Comparison of ENCODE assay signal across 10 cellular contexts in the genomic region with DNA sequence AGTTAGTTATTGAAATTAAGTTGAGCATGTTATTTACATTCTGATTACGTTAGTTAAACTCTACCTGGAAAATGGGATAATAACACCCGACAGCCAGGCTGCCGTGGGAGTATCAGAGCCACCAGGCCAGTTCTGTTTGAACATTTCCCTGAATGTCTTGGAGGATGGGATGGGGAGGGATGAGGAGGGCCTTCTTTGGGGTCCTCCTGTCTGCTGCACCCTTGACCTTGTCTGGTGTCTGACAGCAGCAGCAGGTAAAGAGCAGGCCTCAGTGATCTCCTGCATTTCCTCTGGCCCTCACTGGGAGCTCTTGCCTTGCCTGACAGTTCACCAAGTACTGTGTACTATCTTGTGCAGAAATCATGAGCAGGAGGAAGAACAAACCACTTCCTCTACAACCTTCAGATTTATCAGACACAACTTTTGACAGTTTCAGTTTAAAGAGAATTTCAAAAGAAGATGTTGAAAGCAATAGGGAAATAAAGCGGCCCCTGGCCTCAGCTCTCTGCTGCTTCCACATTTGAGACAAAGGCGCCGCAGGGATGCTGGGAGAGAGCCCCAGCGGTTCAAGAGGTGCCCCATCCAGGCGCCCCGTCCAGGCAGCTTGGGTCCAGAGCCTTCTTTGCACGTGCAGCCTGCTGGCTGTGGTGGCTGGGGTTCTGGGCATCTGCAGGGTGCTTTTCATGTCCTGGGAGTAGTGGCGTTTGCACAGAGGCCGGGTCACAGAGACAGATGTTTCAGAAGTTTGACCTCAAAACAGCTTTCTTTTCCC. TPM values are rescaled to one million over a fixed set of nuclear protein-coding genes. Genes with fewer than 3 reads are reported as not detected.
DNase-seq lines count a peak whose midpoint lies in the region; ATAC-seq, FAIRE-seq and TF ChIP-seq lines count a peak whose summit lies in the region.
"Had no signal": no experiment of that assay in that cellular context is flagged by ENCODE, and none has a peak within 500 bp of the region (broad histone marks: within the 10 kb centered on the region; RNA-seq: fewer than 3 reads in every experiment).

No MANE protein-coding gene starts in this region.

- no peaks in the 10 kb centered on the region for H3K27me3 Mint-ChIP-seq in endodermal cell (ENCODE audit: insufficient read depth)
- no peaks in the 10 kb centered on the region for H3K27me3 Mint-ChIP-seq in stimulated activated naive CD8-positive, alpha-beta T cell treated with anti-CD3 and anti-CD28 coated beads, Interleukin-15, amount 100 ng/mL, for 72 hours

- H3K4me3 Mint-ChIP-seq in endodermal cell: no peak overlapping the region
- H3K4me3 Mint-ChIP-seq in stimulated activated naive CD8-positive, alpha-beta T cell treated with anti-CD3 and anti-CD28 coated beads, Interleukin-15, amount 100 ng/mL, for 72 hours: peak overlapping the region; percentile 47 to 75

- TF ChIP-seq CTCF in RWPE2 (IDR thresholded peaks at IDR 0.05; ENCODE audit: poor library complexity, severe bottlenecking) (no peak), endodermal cell (conservative IDR thresholded peaks at IDR 0.05) (no peak)

- H3K27ac Mint-ChIP-seq in endodermal cell: no peak overlapping the region
- H3K27ac Mint-ChIP-seq in stimulated activated naive CD8-positive, alpha-beta T cell treated with anti-CD3 and anti-CD28 coated beads, Interleukin-15, amount 100 ng/mL, for 72 hours: peak overlapping the region; percentile 50 to 67

- H3K4me3 ChIP-seq in RWPE2 (ENCODE audit: severe bottlenecking) (no peak overlapping the region), endodermal cell (ENCODE audit: low read length) (no peak overlapping the region)
- H3K4me3 ChIP-seq: SK-N-MC had no signal

- 81 to 96% methylated on average over 5 to 12 of the region's 12 CpGs for WGBS in endodermal cell (ENCODE audit: insufficient coverage in 1 of 2, insufficient read length in 1 of 2), 2 experiments

- H3K36me3 ChIP-seq in RWPE2 (ENCODE audit: low read depth): peaks cover 44% of the 10 kb centered on the region
- H3K36me3 ChIP-seq in endodermal cell (ENCODE audit: control insufficient read depth, insufficient read depth, low read length): peaks cover 21% of the 10 kb centered on the region

- no peak for FAIRE-seq in H54 (lab: Jason Lieb, UNC)

- H3K4me1 ChIP-seq in RWPE2 (ENCODE audit: insufficient read depth, poor library complexity, severe bottlenecking) (no peaks in the 10 kb centered on the region), endodermal cell (ENCODE audit: control insufficient read depth, insufficient read depth, low read length) (no peaks in the 10 kb centered on the region)

- no peak overlapping the region for H3K9ac ChIP-seq in endodermal cell (ENCODE audit: extremely low read depth, low read length, poor library complexity, severe bottlenecking)

- H3K27ac ChIP-seq in RWPE2 (ENCODE audit: poor library complexity, severe bottlenecking): peak overlapping the region; percentile 3
- peak overlapping the region; percentile 38 for H3K27ac ChIP-seq in endodermal cell (ENCODE audit: low read depth, low read length)
- H3K27ac ChIP-seq: 22Rv1, SK-N-MC had no signal

- ATAC-seq in HG02943 (IDR thresholded peaks at IDR 0.05; ENCODE audit: low read depth, unreplicated experiment) (peak; percentile 86), RWPE2 (ENCODE audit: low read depth) (no peak)
- ATAC-seq in stimulated activated naive CD8-positive, alpha-beta T cell treated with anti-CD3 and anti-CD28 coated beads, Interleukin-15, amount 100 ng/mL, for 72 hours: peak; percentile 93

- no peak for TF ChIP-seq POLR2A in H54 (IDR thresholded peaks at IDR 0.05; ENCODE audit: low read depth, low read length)

- peaks cover 6% of the 10 kb centered on the region for H3K36me3 Mint-ChIP-seq in endodermal cell (ENCODE audit: low read depth)

- H3K27me3 ChIP-seq in RWPE2 (ENCODE audit: insufficient read depth, poor library complexity, severe bottlenecking) (no peaks in the 10 kb centered on the region), endodermal cell (ENCODE audit: control insufficient read depth, insufficient read depth, low read length, poor library complexity, severe bottlenecking) (no peaks in the 10 kb centered on the region)

- H3K9me3 ChIP-seq in RWPE2 (ENCODE audit: severe bottlenecking) (no peaks in the 10 kb centered on the region), endodermal cell (ENCODE audit: control insufficient read depth, low read length) (no peaks in the 10 kb centered on the region)

- DNase-seq in NCI-H1694 treated with DMSO at 0.1 percent for 48 hours (lab: John Stamatoyannopoulos, UW): peak; percentile 14
- DNase-seq in NCI-H1694 (lab: John Stamatoyannopoulos, UW): no peak
- no peak for DNase-seq in RWPE2 (ENCODE audit: low spot score)
- DNase-seq in endodermal cell: no peak
- DNase-seq in stimulated activated naive CD8-positive, alpha-beta T cell treated with anti-CD3 and anti-CD28 coated beads, Interleukin-15, amount 100 ng/mL, for 72 hours: no peak
- DNase-seq in NCI-H2029 treated with DMSO at 0.1 percent for 48 hours (lab: John Stamatoyannopoulos, UW): no peak
- DNase-seq in H54 (ENCODE audit: insufficient read length, low spot score): no peak

- H3K9me3 Mint-ChIP-seq in endodermal cell: no peaks in the 10 kb centered on the region
- H3K9me3 Mint-ChIP-seq in stimulated activated naive CD8-positive, alpha-beta T cell treated with anti-CD3 and anti-CD28 coated beads, Interleukin-15, amount 100 ng/mL, for 72 hours: no peaks in the 10 kb centered on the region

- H3K4me1 Mint-ChIP-seq in endodermal cell: peaks cover 14% of the 10 kb centered on the region
- H3K4me1 Mint-ChIP-seq in stimulated activated naive CD8-positive, alpha-beta T cell treated with anti-CD3 and anti-CD28 coated beads, Interleukin-15, amount 100 ng/mL, for 72 hours: peaks cover 83% of the 10 kb centered on the region

RNA-seq across cellular contexts. Expression of gene CMIP, which starts 25.3 kb away (rescaled TPM):
- total RNA-seq in endodermal cell: 10 to 100 TPM; 64.0 to 64.7 TPM
- polyA plus RNA-seq in endodermal cell (2013, experiment 1 of 2): 52.7 TPM
- 47.8 TPM for polyA plus RNA-seq in endodermal cell (2013, experiment 2 of 2)
